9 cellular contexts compared by ENCODE assay signal in genomic region chr2:10824191-10824590, GRCh38.
"Had no signal": no experiment of that assay in that cellular context is flagged by ENCODE, and none has a peak within 500 bp of the region (broad histone marks: within the 10 kb centered on the region; RNA-seq: fewer than 3 reads in every experiment).

No MANE protein-coding gene starts in this region.

- DNase-seq: GM23248, GOT3, H7, IMR-90, KG1 had no signal

- H3K4me1 ChIP-seq: HAP-1 had no signal

- H3K9me3 ChIP-seq: HAP-1 had no signal

- H3K27ac ChIP-seq: GM23248 had no signal

- FAIRE-seq: HTR-8/SVneo, K562 had no signal

- H3K9ac ChIP-seq: GM23248 had no signal

- H2AFZ ChIP-seq: GM23248 had no signal

- ATAC-seq: HCT116, K562 had no signal

- H3K4me3 ChIP-seq: GM23248, HAP-1, K562 had no signal

- H3K36me3 ChIP-seq: HAP-1 had no signal
